In genomic region chr20:845967-846893, GRCh38 we compare ENCODE assay signal across 10 cellular contexts. TPM values are rescaled to one million over a fixed set of nuclear protein-coding genes. Genes with fewer than 3 reads are reported as not detected.
DNase-seq lines count a peak whose midpoint lies in the region; ATAC-seq lines count a peak whose summit lies in the region.
"Had no signal": no experiment of that assay in that cellular context is flagged by ENCODE, and none has a peak within 500 bp of the region (broad histone marks: within the 10 kb centered on the region; RNA-seq: fewer than 3 reads in every experiment).

No MANE protein-coding gene starts in this region.

- ATAC-seq in central memory CD8-positive, alpha-beta T cell (replicated peaks; ENCODE audit: extremely low read depth, poor library complexity, severe bottlenecking), result no peak
- ATAC-seq in HG03280 (IDR thresholded peaks at IDR 0.05; ENCODE audit: unreplicated experiment), result no peak
- no peak for ATAC-seq in HG02870 (IDR thresholded peaks at IDR 0.05; ENCODE audit: unreplicated experiment)
- ATAC-seq: Panc1 had no signal

- no peaks in the 10 kb centered on the region for H3K27me3 Mint-ChIP-seq in central memory CD8-positive, alpha-beta T cell

- H3K4me1 Mint-ChIP-seq in central memory CD8-positive, alpha-beta T cell, result peaks cover 53% of the 10 kb centered on the region

- H3K9me3 Mint-ChIP-seq in central memory CD8-positive, alpha-beta T cell, result no peaks in the 10 kb centered on the region

- H3K4me3 Mint-ChIP-seq in central memory CD8-positive, alpha-beta T cell, result peak overlapping the region; percentile 96

- DNase-seq in NCI-H82 (lab: John Stamatoyannopoulos, UW), result peak; percentile 42
- DNase-seq in NCI-H82 treated with DMSO at 0.1 percent for 48 hours (lab: John Stamatoyannopoulos, UW; ENCODE audit: unreplicated experiment), result no peak
- DNase-seq in NOMO-1 treated with DMSO at 0.1 percent for 48 hours (lab: John Stamatoyannopoulos, UW; ENCODE audit: unreplicated experiment), result peak; percentile 65
- DNase-seq in central memory CD8-positive, alpha-beta T cell (ENCODE audit: low spot score in 2 of 2), result no peak
- peak; percentile 79 for DNase-seq in posterior vena cava (ENCODE audit: low spot score)
- no peak for DNase-seq in NCI-H2081 treated with DMSO at 0.1 percent for 48 hours (lab: John Stamatoyannopoulos, UW)
- DNase-seq: mammary epithelial cell had no signal

- H3K27ac Mint-ChIP-seq in central memory CD8-positive, alpha-beta T cell (ENCODE audit: low read depth), result peak overlapping the region; percentile 99

- peaks cover 8% of the 10 kb centered on the region for H3K36me3 Mint-ChIP-seq in central memory CD8-positive, alpha-beta T cell (ENCODE audit: insufficient read depth)

- intact Hi-C loops in posterior vena cava (cut with DNase I), result no loop called here

RNA-seq across cellular contexts. Expression of gene FAM110A, which starts 12.7 kb away (rescaled TPM):
- 1 to 10 TPM; 2.7 to 4.0 TPM for total RNA-seq in posterior vena cava

Comparison
In these comparisons a context has a peak if more than half of its experiments do, and no peak if none do; other contexts are left out.
1. DNase-seq: peak in NCI-H82 (single experiment), NOMO-1 treated with DMSO at 0.1 percent for 48 hours (single experiment) and posterior vena cava (single experiment); none in NCI-H82 treated with DMSO at 0.1 percent for 48 hours (single experiment), central memory CD8-positive, alpha-beta T cell (0 of 2) and NCI-H2081 treated with DMSO at 0.1 percent for 48 hours (single experiment).